In the genomic region with DNA sequence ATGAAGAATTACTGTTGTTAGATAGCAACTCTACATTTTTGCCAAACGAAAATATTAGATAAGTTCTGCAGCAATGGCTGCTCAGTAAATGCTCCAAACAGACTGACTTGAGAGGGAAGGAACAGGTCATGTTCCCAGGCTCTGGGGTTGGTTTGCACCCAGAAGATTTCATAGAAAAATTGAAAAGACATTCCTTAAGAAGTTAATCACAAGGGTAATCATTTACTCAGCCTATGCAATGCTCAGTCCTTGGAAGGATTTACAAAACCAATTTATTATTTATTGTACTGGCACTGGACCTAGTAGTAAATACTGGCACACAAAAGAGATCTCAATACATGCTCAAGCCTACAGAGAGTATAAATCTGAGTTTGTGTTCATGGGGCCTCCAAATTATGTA, we compare ENCODE assay signal across 22 cellular contexts.
"Had no signal": no experiment of that assay in that cellular context is flagged by ENCODE, and none has a peak within 500 bp of the region (broad histone marks: within the 10 kb centered on the region; RNA-seq: fewer than 3 reads in every experiment).

No MANE protein-coding gene starts in this region.

- H3K27ac Mint-ChIP-seq: IgD-negative memory B cell had no signal

- H3K4me2 ChIP-seq: KMS-11, SK-N-SH had no signal

- H3K4me3 Mint-ChIP-seq: IgD-negative memory B cell had no signal

- ATAC-seq: K562 had no signal

- H3K27me3 Mint-ChIP-seq: IgD-negative memory B cell had no signal

- DNase-seq: MM.1S, NCI-H1092 treated with DMSO at 0.1 percent for 48 hours, NCI-H1436, NCI-H187, NCI-H2029, NCI-H2081 treated with DMSO at 0.1 percent for 48 hours, NCI-H2171, NCI-H226, NCI-H446, NCI-H510A, NCI-H524 treated with DMSO at 0.1 percent for 48 hours, NCI-H69, NCI-H774, SHP77, SK-N-SH had no signal

- H3K4me1 Mint-ChIP-seq: IgD-negative memory B cell had no signal

- FAIRE-seq: HTR-8/SVneo, K562, RCC 7860 had no signal

- H3K4me3 ChIP-seq: K562 had no signal

- H3K36me3 Mint-ChIP-seq: IgD-negative memory B cell had no signal

- H3K27ac ChIP-seq: HL-60, KMS-11, RWPE1 had no signal

- H3K9me3 ChIP-seq: SK-N-SH had no signal
